20 cellular contexts compared by ENCODE assay signal in genomic region chr2:12685956-12686355, GRCh38. TPM values are rescaled to one million over a fixed set of nuclear protein-coding genes. Genes with fewer than 3 reads are reported as not detected.
DNase-seq lines count a peak whose midpoint lies in the region; ATAC-seq, FAIRE-seq and TF ChIP-seq lines count a peak whose summit lies in the region.
"Had no signal": no experiment of that assay in that cellular context is flagged by ENCODE, and none has a peak within 500 bp of the region (broad histone marks: within the 10 kb centered on the region; RNA-seq: fewer than 3 reads in every experiment).

No MANE protein-coding gene starts in this region.

- H3K27me3 ChIP-seq in IMR-90 (ENCODE audit: control insufficient read depth, insufficient read depth, low read length) (no peaks in the 10 kb centered on the region), PC-3 (ENCODE audit: low read length) (no peaks in the 10 kb centered on the region), H1 (replicated peaks in 1 of 4; ENCODE audit: control insufficient read depth in 3 of 4, extremely low read depth in 1 of 4, insufficient read depth in 3 of 4, low read length in 3 of 4) (no peaks in the 10 kb centered on the region), rectal smooth muscle tissue (ENCODE audit: control insufficient read depth, insufficient read depth, low read length) (no peaks in the 10 kb centered on the region)

- H2BK15ac ChIP-seq in IMR-90 (ENCODE audit: low read depth, low read length), result no peak overlapping the region
- peak overlapping the region; percentile 76; the same call in 1 of the 2 replicates for H2BK15ac ChIP-seq in H1 (ENCODE audit: low read length)

- H4K20me1 ChIP-seq in IMR-90 (ENCODE audit: insufficient read depth, low read length) (no peaks in the 10 kb centered on the region), PC-3 (ENCODE audit: low read length) (no peaks in the 10 kb centered on the region), H1 (replicated peaks in 1 of 2; ENCODE audit: control insufficient read depth in 1 of 2, insufficient read depth in 2 of 2, low read length in 2 of 2) (no peaks in the 10 kb centered on the region)
- H4K20me1 ChIP-seq: BLaER1 had no signal

- no peak overlapping the region for H3K4ac ChIP-seq in IMR-90 (ENCODE audit: low read depth, low read length)
- no peak overlapping the region for H3K4ac ChIP-seq in H1 (replicated peaks; ENCODE audit: insufficient read length, low read depth, low read length)

- no peak overlapping the region for H2AK9ac ChIP-seq in IMR-90 (replicated peaks; ENCODE audit: low read depth, low read length, poor library complexity)

- dilution Hi-C loops in IMR-90 (cut with HindIII; ENCODE audit: low sequenced_read_pairs, unreplicated experiment), result no loop called here

- POLR2A ChIA-PET in IMR-90 (lab: Charles Lee; ENCODE audit: unreplicated experiment), result no interaction called here
- POLR2A ChIA-PET in PC-3 (lab: Charles Lee; ENCODE audit: unreplicated experiment), result no interaction called here
- POLR2A ChIA-PET in H1 (lab: Charles Lee; ENCODE audit: partially characterized antibody), result no interaction called here

- H2AK5ac ChIP-seq in IMR-90 (ENCODE audit: low read depth, low read length) (no peak overlapping the region), H1 (ENCODE audit: low read depth, low read length) (no peak overlapping the region)

- TF ChIP-seq RAD21 in IMR-90 (IDR thresholded peaks at IDR 0.05; ENCODE audit: low read length), result no peak
- TF ChIP-seq RAD21 in H1 (IDR thresholded peaks at IDR 0.05 in 1 of 2, conservative IDR thresholded peaks at IDR 0.05 in 1 of 2; ENCODE audit: low read depth in 2 of 2, low read length in 2 of 2), result no peak

- no peaks in the 10 kb centered on the region for H3K79me1 ChIP-seq in IMR-90 (ENCODE audit: low read depth in 1 of 2, low read length in 2 of 2)
- H3K79me1 ChIP-seq in H1 (ENCODE audit: low read depth, low read length), result no peaks in the 10 kb centered on the region

- in situ Hi-C loops in IMR-90 (cut with MboI; ENCODE audit: low sequenced_read_pairs), result no loop called here

- no peaks in the 10 kb centered on the region for H3K23me2 ChIP-seq in H1 (ENCODE audit: low read depth, low read length)

- H3K9me1 ChIP-seq in IMR-90 (ENCODE audit: insufficient read depth, low read length), result no peaks in the 10 kb centered on the region

- H3K36me3 ChIP-seq in IMR-90 (ENCODE audit: control insufficient read depth, insufficient read depth, low read length), result no peaks in the 10 kb centered on the region
- no peaks in the 10 kb centered on the region for H3K36me3 ChIP-seq in PC-3 (ENCODE audit: low read depth, low read length)
- H3K36me3 ChIP-seq in H1 (ENCODE audit: control insufficient read depth in 2 of 4, insufficient read depth in 4 of 4, low read length in 3 of 4), result no peaks in the 10 kb centered on the region
- no peaks in the 10 kb centered on the region for H3K36me3 ChIP-seq in rectal smooth muscle tissue (ENCODE audit: control insufficient read depth, insufficient read depth, low read length)
- H3K36me3 ChIP-seq: BLaER1 had no signal

- peaks cover 5% of the 10 kb centered on the region for H3K9me3 Mint-ChIP-seq in stimulated activated memory B cell treated with anti-CD40 and anti-IgM and Interleukin-4, amounts not matched to agents 10 μg/mL and 1 μg/mL and 100 μg/mL, for 72 hours
- peaks cover 5% of the 10 kb centered on the region for H3K9me3 Mint-ChIP-seq in activated naive CD4-positive, alpha-beta T cell treated with anti-CD3 and anti-CD28 coated beads, Interleukin-2, amount 10 ng/mL, durations not matched to agents 7 days and 5 days

- H3K27ac Mint-ChIP-seq in stimulated activated memory B cell treated with anti-CD40 and anti-IgM and Interleukin-4, amounts not matched to agents 10 μg/mL and 1 μg/mL and 100 μg/mL, for 72 hours, result no peak overlapping the region
- no peak overlapping the region for H3K27ac Mint-ChIP-seq in activated naive CD4-positive, alpha-beta T cell treated with anti-CD3 and anti-CD28 coated beads, Interleukin-2, amount 10 ng/mL, durations not matched to agents 7 days and 5 days
- H3K27ac Mint-ChIP-seq: CD14-positive monocyte had no signal

- H4K91ac ChIP-seq in IMR-90 (ENCODE audit: insufficient read depth, low read depth, low read length), result peak overlapping the region; percentile 11; the same call in 1 of the 2 replicates
- peak overlapping the region; percentile 75 for H4K91ac ChIP-seq in H1 (replicated peaks; ENCODE audit: insufficient read length, low read length)

- CTCF ChIA-PET in IMR-90 (lab: Yijun Ruan, JAX), result no interaction called here
- CTCF ChIA-PET in PC-3 (lab: Charles Lee), result no interaction called here
- CTCF ChIA-PET in H1 (lab: Charles Lee; ENCODE audit: partially characterized antibody), result no interaction called here
- CTCF ChIA-PET in activated naive CD4-positive, alpha-beta T cell treated with anti-CD3 and anti-CD28 coated beads, Interleukin-2, amount 10 ng/mL, durations not matched to agents 7 days and 5 days (lab: Charles Lee), result no interaction called here

- H3K9me3 ChIP-seq in IMR-90 (ENCODE audit: control insufficient read depth, insufficient read depth, low read length) (no peaks in the 10 kb centered on the region), PC-3 (ENCODE audit: low read length) (0 out of 2 replicates have a peak, but pooled peaks cover 4% of the 10 kb centered on the region), H1 (ENCODE audit: insufficient read depth in 2 of 2, low read depth in 1 of 2, low read length in 1 of 2) (peaks cover 0 to 5% of the 10 kb centered on the region in 2 experiments; a peak in 3 of 4 replicates)
- H3K9me3 ChIP-seq: BLaER1 had no signal

- H4K8ac ChIP-seq in IMR-90 (ENCODE audit: low read depth in 2 of 2, low read length in 2 of 2) (peak overlapping the region in 1 of 2 experiments; percentile 19; a peak in 1 of 4 replicates), H1 (ENCODE audit: extremely low read depth, insufficient read depth, low read length) (no peak overlapping the region)

- no peak for DNase-seq in IMR-90
- no peak for DNase-seq in PC-3
- DNase-seq in H1 (ENCODE audit: low read depth in 1 of 2, low spot score in 2 of 2), result no peak
- DNase-seq in NCI-H1436 treated with DMSO at 0.1 percent for 48 hours (lab: John Stamatoyannopoulos, UW), result no peak
- DNase-seq in activated naive CD4-positive, alpha-beta T cell treated with anti-CD3 and anti-CD28 coated beads, Interleukin-2, amount 10 ng/mL, durations not matched to agents 7 days and 5 days, result no peak
- DNase-seq in NCI-H1417 (lab: John Stamatoyannopoulos, UW), result no peak
- DNase-seq: 8988T; CD4-positive, alpha-beta memory T cell; DMS153; DMS79; GDM1; HCEC 1CT had no signal

- intact Hi-C loops in IMR-90 (cut with micrococcal nuclease) (loop anchor here (5.0 kb wide), 1 partner anchor 79 kb away; no protein-coding TSS in a partner anchor), PC-3 (cut with micrococcal nuclease) (loop anchor here (2.0 kb wide), 1 partner anchor 15 kb away; no protein-coding TSS in a partner anchor)

- no CpG with 5 or more reads among the region's 6 CpGs for whole genome bisulfite sequencing in IMR-90 (ENCODE audit: extremely low coverage in 2 of 2, insufficient read length in 1 of 2), 2 experiments
- WGBS in H1 (ENCODE audit: extremely low coverage in 1 of 2, insufficient coverage in 1 of 2, insufficient read length in 1 of 2, insufficient replicate concordance in 2 of 2, low coverage in 1 of 2, low lambda C conversion rate in 2 of 2, missing lambda C conversion rate in 1 of 2), 2 experiments, result 87% methylated on average over 6 of the region's 6 CpGs; no CpG with 5 or more reads in 1 of the 2 experiments

- no peaks in the 10 kb centered on the region for H3K79me2 ChIP-seq in PC-3 (ENCODE audit: low read length)
- H3K79me2 ChIP-seq in H1 (ENCODE audit: control insufficient read depth in 1 of 2, insufficient read depth in 2 of 2, low read length in 2 of 2), result no peaks in the 10 kb centered on the region

- no peaks in the 10 kb centered on the region for H3K9me2 ChIP-seq in PC-3 (replicated peaks; ENCODE audit: low read length)

- FAIRE-seq in H1 (lab: Jason Lieb, UNC), result no peak
- FAIRE-seq: GM12892, GM18507, H54 had no signal

- BruUV-seq in IMR-90 (replicated peaks; lab: Mats Ljungman, UMichigan), result no TSS peak
- no TSS peak for BruUV-seq in PC-3 (replicated peaks; lab: Mats Ljungman, UMichigan)

- H2BK120ac ChIP-seq in IMR-90 (ENCODE audit: low read depth, low read length), result no peak overlapping the region
- H2BK120ac ChIP-seq in H1 (replicated peaks; ENCODE audit: low read depth, low read length), result no peak overlapping the region

- TF ChIP-seq CTCF in IMR-90 (conservative IDR thresholded peaks at IDR 0.05; ENCODE audit: low read depth, low read length) (no peak), PC-3 (conservative IDR thresholded peaks at IDR 0.05; ENCODE audit: low read depth, low read length) (no peak), H1 (IDR thresholded peaks at IDR 0.05; ENCODE audit: control extremely low read depth in 1 of 3, insufficient read depth in 1 of 3, low read depth in 1 of 3, low read length in 3 of 3) (no peak)

- ATAC-seq in IMR-90 (ENCODE audit: low read depth) (no peak), PC-3 (no peak)
- ATAC-seq in stimulated activated memory B cell treated with anti-CD40 and anti-IgM and Interleukin-4, amounts not matched to agents 10 μg/mL and 1 μg/mL and 100 μg/mL, for 72 hours, result no peak

- no peak overlapping the region for H3K14ac ChIP-seq in IMR-90 (replicated peaks; ENCODE audit: low read depth, low read length)
- H3K14ac ChIP-seq in H1 (ENCODE audit: insufficient read length), result no peak overlapping the region

- no peaks in the 10 kb centered on the region for H3F3A ChIP-seq in PC-3 (ENCODE audit: low read length, unreplicated experiment)

- no peak overlapping the region for H3K56ac ChIP-seq in IMR-90 (ENCODE audit: extremely low read depth, insufficient read depth, low read length)
- no peak overlapping the region for H3K56ac ChIP-seq in H1 (replicated peaks; ENCODE audit: insufficient read length, low read depth, low read length)

- H3K27me3 Mint-ChIP-seq in stimulated activated memory B cell treated with anti-CD40 and anti-IgM and Interleukin-4, amounts not matched to agents 10 μg/mL and 1 μg/mL and 100 μg/mL, for 72 hours, result peaks cover 18% of the 10 kb centered on the region
- peaks cover 42% of the 10 kb centered on the region for H3K27me3 Mint-ChIP-seq in activated naive CD4-positive, alpha-beta T cell treated with anti-CD3 and anti-CD28 coated beads, Interleukin-2, amount 10 ng/mL, durations not matched to agents 7 days and 5 days

- no peak overlapping the region for H3K27ac ChIP-seq in IMR-90 (ENCODE audit: insufficient read depth, low read length)
- H3K27ac ChIP-seq in PC-3 (ENCODE audit: low read length), result peak overlapping the region; percentile 90
- H3K27ac ChIP-seq in H1 (ENCODE audit: low read depth, low read length), result no peak overlapping the region
- peak overlapping the region; percentile 71 for H3K27ac ChIP-seq in rectal smooth muscle tissue (ENCODE audit: low read depth, low read length)
- H3K27ac ChIP-seq: BLaER1, GM23248 had no signal

- H3K9ac ChIP-seq in IMR-90 (ENCODE audit: low read depth, low read length), result no peak overlapping the region
- peak overlapping the region; percentile 59; the same call in 1 of the 2 replicates for H3K9ac ChIP-seq in PC-3 (ENCODE audit: low read length)
- no peak overlapping the region for H3K9ac ChIP-seq in H1 (replicated peaks in 1 of 4; ENCODE audit: extremely low read depth in 1 of 4, low read depth in 3 of 4, low read length in 3 of 4)
- H3K9ac ChIP-seq in rectal smooth muscle tissue (ENCODE audit: low read length), result no peak overlapping the region
- H3K9ac ChIP-seq: BLaER1, GM23248 had no signal

- H2BK5ac ChIP-seq in IMR-90 (ENCODE audit: low read depth, low read length, poor library complexity, severe bottlenecking), result no peak overlapping the region
- H2BK5ac ChIP-seq in H1 (ENCODE audit: low read depth, low read length), result no peak overlapping the region

- no peak overlapping the region for H3K4me3 ChIP-seq in IMR-90 (ENCODE audit: insufficient read depth, low read depth, low read length)
- H3K4me3 ChIP-seq in PC-3 (ENCODE audit: low read length), result no peak overlapping the region
- no peak overlapping the region for H3K4me3 ChIP-seq in H1 (ENCODE audit: extremely low read depth in 1 of 4, insufficient read depth in 2 of 4, low read depth in 3 of 4, low read length in 4 of 4)
- H3K4me3 ChIP-seq in rectal smooth muscle tissue (ENCODE audit: low read length), result no peak overlapping the region
- H3K4me3 ChIP-seq: BLaER1, GM23248 had no signal

- H3K4me1 ChIP-seq in IMR-90 (ENCODE audit: control insufficient read depth, insufficient read depth, low read length) (peaks cover 11% of the 10 kb centered on the region), PC-3 (ENCODE audit: insufficient read depth, low read length) (peaks cover 41% of the 10 kb centered on the region), H1 (replicated peaks in 1 of 4; ENCODE audit: control insufficient read depth in 3 of 4, insufficient read depth in 4 of 4, low read length in 3 of 4) (peaks cover 6 to 19% (median 11%) of the 10 kb centered on the region in 4 experiments; a peak in 5 of 7 replicates), rectal smooth muscle tissue (ENCODE audit: control insufficient read depth, insufficient read depth, low read length) (peaks cover 14% of the 10 kb centered on the region)
- H3K4me1 ChIP-seq: BLaER1 had no signal

- H4K5ac ChIP-seq in IMR-90 (ENCODE audit: low read depth, low read length) (no peak overlapping the region; the same call in 1 of the 2 replicates), H1 (ENCODE audit: insufficient read length, low read depth, low read length) (no peak overlapping the region)

- H3K36me3 Mint-ChIP-seq in stimulated activated memory B cell treated with anti-CD40 and anti-IgM and Interleukin-4, amounts not matched to agents 10 μg/mL and 1 μg/mL and 100 μg/mL, for 72 hours, result no peaks in the 10 kb centered on the region
- H3K36me3 Mint-ChIP-seq in activated naive CD4-positive, alpha-beta T cell treated with anti-CD3 and anti-CD28 coated beads, Interleukin-2, amount 10 ng/mL, durations not matched to agents 7 days and 5 days, result peaks cover 4% of the 10 kb centered on the region
- H3K36me3 Mint-ChIP-seq: CD14-positive monocyte; CD4-positive, alpha-beta memory T cell had no signal

- H3K4me2 ChIP-seq in IMR-90 (ENCODE audit: low read depth, low read length) (no peak overlapping the region), PC-3 (ENCODE audit: low read length) (no peak overlapping the region), H1 (ENCODE audit: insufficient read depth in 1 of 2, low read depth in 2 of 2, low read length in 2 of 2) (no peak overlapping the region)
- H3K4me2 ChIP-seq: BLaER1 had no signal

- H2BK12ac ChIP-seq in H1 (ENCODE audit: low read depth, low read length), result peak overlapping the region; percentile 5; the same call in 1 of the 2 replicates

- H3K23ac ChIP-seq in IMR-90 (ENCODE audit: low read depth, low read length) (no peak overlapping the region), H1 (ENCODE audit: insufficient read length) (no peak overlapping the region)

- H3K18ac ChIP-seq in IMR-90 (ENCODE audit: low read depth, low read length) (no peak overlapping the region), H1 (ENCODE audit: extremely low read depth, low read length) (no peak overlapping the region)

- H3K4me1 Mint-ChIP-seq in stimulated activated memory B cell treated with anti-CD40 and anti-IgM and Interleukin-4, amounts not matched to agents 10 μg/mL and 1 μg/mL and 100 μg/mL, for 72 hours, result no peaks in the 10 kb centered on the region
- H3K4me1 Mint-ChIP-seq in activated naive CD4-positive, alpha-beta T cell treated with anti-CD3 and anti-CD28 coated beads, Interleukin-2, amount 10 ng/mL, durations not matched to agents 7 days and 5 days, result no peaks in the 10 kb centered on the region

- H2AFZ ChIP-seq in IMR-90 (replicated peaks; ENCODE audit: low read length, poor library complexity), result no peak overlapping the region
- no peak overlapping the region for H2AFZ ChIP-seq in PC-3 (ENCODE audit: low read length)
- H2AFZ ChIP-seq in H1 (ENCODE audit: low read length), result 0 out of 2 replicates have a peak overlapping the region, but pooled peaks have one; percentile 37
- H2AFZ ChIP-seq: GM23248 had no signal

- H2BK20ac ChIP-seq in IMR-90 (ENCODE audit: low read depth, low read length) (no peak overlapping the region), H1 (ENCODE audit: low read length) (peak overlapping the region; percentile 29; the same call in 1 of the 2 replicates)

- no peak overlapping the region for H3K4me3 Mint-ChIP-seq in stimulated activated memory B cell treated with anti-CD40 and anti-IgM and Interleukin-4, amounts not matched to agents 10 μg/mL and 1 μg/mL and 100 μg/mL, for 72 hours
- H3K4me3 Mint-ChIP-seq in activated naive CD4-positive, alpha-beta T cell treated with anti-CD3 and anti-CD28 coated beads, Interleukin-2, amount 10 ng/mL, durations not matched to agents 7 days and 5 days, result no peak overlapping the region
- H3K4me3 Mint-ChIP-seq: CD14-positive monocyte had no signal

- TF ChIP-seq EP300 in H1 (IDR thresholded peaks at IDR 0.05; ENCODE audit: borderline replicate concordance in 1 of 2, low read depth in 2 of 2, low read length in 2 of 2), result no peak

- TF ChIP-seq POLR2A in IMR-90 (IDR thresholded peaks at IDR 0.05; ENCODE audit: low read depth, low read length) (no peak), H1 (IDR thresholded peaks at IDR 0.05; ENCODE audit: control extremely low read depth in 1 of 2, low read depth in 2 of 2, low read length in 2 of 2) (no peak)

RNA-seq across cellular contexts. Expression of gene TRIB2, which starts 30.8 kb away (rescaled TPM):
- total RNA-seq in IMR-90 (2012; rRNA removed), result 12.7 and 16.1 TPM in 2 replicates
- 10.7 and 12.0 TPM in 2 replicates for polyA plus RNA-seq in IMR-90 (2012; rRNA removed)
- 8.4 and 17.9 TPM in 2 replicates for polyA plus RNA-seq in IMR-90 (2012; cell fraction: cytosol; rRNA removed)
- 30.1 and 46.8 TPM in 2 replicates for polyA plus RNA-seq in IMR-90 (2012; cell fraction: nucleus; rRNA removed; ENCODE audit: low replicate concordance)
- 35.2 and 51.8 TPM in 2 replicates for total RNA-seq in PC-3 (2014; rRNA removed)
- total RNA-seq in H1 (2021; fragmentation: NEBNext Ultra II Directional; extraction: Animal tissue kit (Norgen Biotek cat#: 25700)), result 57.0 and 57.3 TPM in 2 replicates
- 40.8 and 55.1 TPM in 2 replicates for polyA plus RNA-seq in H1 (2011; rRNA removed)
- 53.2 TPM for polyA plus RNA-seq in H1 (2011; cell fraction: cytosol; rRNA removed)
- 51.6 TPM for polyA plus RNA-seq in H1 (2011; cell fraction: nucleus; rRNA removed)
- polyA plus RNA-seq in H1 (2012, experiment 1 of 2), result 55.5 to 79.9 TPM (median 61.3 TPM) in 4 replicates
- polyA plus RNA-seq in H1 (2012, experiment 2 of 2), result 17.4 TPM
- 70.6 TPM for polyA plus RNA-seq in H1 (2013, experiment 1 of 2)
- 72.8 TPM for polyA plus RNA-seq in H1 (2013, experiment 2 of 2)
- 47.1 and 52.7 TPM in 2 replicates for polyA minus RNA-seq in H1 (2011; rRNA and poly(A)+ RNA removed)
- polyA minus RNA-seq in H1 (2011; cell fraction: cytosol; rRNA and poly(A)+ RNA removed), result 51.4 TPM
- polyA minus RNA-seq in H1 (2011; cell fraction: nucleus; rRNA and poly(A)+ RNA removed), result 65.9 TPM

Comparison
In these comparisons a context has a peak if more than half of its experiments do, and no peak if none do; other contexts are left out.
1. H3K27ac ChIP-seq: peak in PC-3 (single experiment) and rectal smooth muscle tissue (single experiment); none in IMR-90 (single experiment) and H1 (single experiment).